Comparison of ENCODE assay signal across 1 cellular context in the genomic region with DNA sequence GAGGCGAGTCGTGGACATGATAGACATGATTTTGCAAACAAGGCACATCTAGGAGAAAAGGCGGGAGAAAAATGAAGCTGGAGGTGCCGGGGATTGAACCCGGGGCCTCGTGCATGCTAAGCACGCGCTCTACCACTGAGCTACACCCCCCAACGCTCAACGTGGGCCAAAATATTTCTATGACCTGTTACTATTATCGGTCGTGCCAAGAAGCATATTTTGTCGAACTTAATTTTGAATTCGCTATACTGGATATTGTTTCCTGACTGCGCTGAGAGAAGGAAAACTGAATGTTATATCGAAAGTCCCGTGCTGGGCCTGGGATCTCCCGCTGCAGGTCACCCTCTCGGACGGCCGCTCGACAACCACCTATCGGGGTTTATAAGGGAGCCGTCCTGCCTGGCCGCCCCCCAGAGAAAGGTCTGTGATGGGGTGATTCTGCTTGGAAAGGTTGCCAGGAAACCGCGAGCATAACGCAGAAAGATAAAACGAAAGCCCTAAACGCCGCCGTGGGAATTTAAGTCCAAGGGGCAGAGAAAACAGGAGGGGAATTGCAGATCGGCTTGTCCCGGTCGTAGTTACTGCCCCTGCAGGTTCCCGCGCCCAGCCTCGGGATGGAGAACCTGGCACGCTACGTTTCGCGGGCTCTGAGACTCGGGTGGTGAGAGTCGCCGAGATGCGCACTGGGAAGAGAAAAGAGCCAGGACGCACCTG.
TF ChIP-seq lines count a peak whose summit lies in the region.

No MANE protein-coding gene starts in this region.

TF ChIP-seq in HEK293, 187 proteins besides CTCF, POLR2A, EP300 and RAD21 (continued from another document and continues in another):
- TF ChIP-seq TSHZ1 (tag by site-specific recombination; IDR thresholded peaks at IDR 0.05; ENCODE audit: borderline replicate concordance) (0 out of 2 replicates have a peak, but pooled peaks have one; percentile 12), ZNF707 (tag by site-specific recombination; IDR thresholded peaks at IDR 0.05) (no peak), ZBTB20 (tag by site-specific recombination; IDR thresholded peaks at IDR 0.05) (peak; percentile 64), KLF8 (tag by site-specific recombination; IDR thresholded peaks at IDR 0.05) (peak; percentile 73), PRDM10 (tag by site-specific recombination; IDR thresholded peaks at IDR 0.05) (peak; percentile 85), ZSCAN23 (tag by site-specific recombination; IDR thresholded peaks at IDR 0.05) (0 out of 2 replicates have a peak, but pooled peaks have one; percentile 7), ZBTB44 (tag by site-specific recombination; IDR thresholded peaks at IDR 0.05) (peak; percentile 79), YY2 (tag by site-specific recombination; IDR thresholded peaks at IDR 0.05) (0 out of 2 replicates have a peak, but pooled peaks have one; percentile 44), ZNF555 (tag by site-specific recombination; conservative IDR thresholded peaks at IDR 0.05) (no peak), ZNF623 (tag by site-specific recombination; IDR thresholded peaks at IDR 0.05) (peak; percentile 31; the same call in 1 of the 2 replicates), ZNF600 (tag by site-specific recombination; IDR thresholded peaks at IDR 0.05) (peak; percentile 59), ZNF580 (tag by site-specific recombination; IDR thresholded peaks at IDR 0.05) (peak; percentile 76), PATZ1 (tag by site-specific recombination; IDR thresholded peaks at IDR 0.05) (peak; percentile 68; the same call in 1 of the 2 replicates), ZNF433 (tag by site-specific recombination; IDR thresholded peaks at IDR 0.05; ENCODE audit: low read depth) (no peak), ZNF311 (tag by site-specific recombination; IDR thresholded peaks at IDR 0.05; ENCODE audit: borderline replicate concordance) (no peak), ZNF664 (tag by site-specific recombination; IDR thresholded peaks at IDR 0.05) (no peak), KLF7 (tag by site-specific recombination; IDR thresholded peaks at IDR 0.05; ENCODE audit: borderline replicate concordance) (no peak), GLIS1 (tag by site-specific recombination; IDR thresholded peaks at IDR 0.05) (no peak; the same call in none of the 2 replicates), SCRT1 (tag by site-specific recombination; IDR thresholded peaks at IDR 0.05; ENCODE audit: borderline replicate concordance) (no peak), MZF1 (tag by site-specific recombination; IDR thresholded peaks at IDR 0.05; ENCODE audit: borderline replicate concordance) (no peak), GLI4 (tag by site-specific recombination; IDR thresholded peaks at IDR 0.05) (peak; percentile 69; the same call in 1 of the 2 replicates), ZNF629 (tag by site-specific recombination; IDR thresholded peaks at IDR 0.05) (peak; percentile 63), ZNF335 (tag by site-specific recombination; conservative IDR thresholded peaks at IDR 0.05) (peak; percentile 91), GFI1B (tag by site-specific recombination; IDR thresholded peaks at IDR 0.05) (0 out of 2 replicates have a peak, but pooled peaks have one; percentile 15), ZNF558 (tag by site-specific recombination; IDR thresholded peaks at IDR 0.05) (peak; percentile 72; the same call in 1 of the 2 replicates), WT1 (tag by site-specific recombination; IDR thresholded peaks at IDR 0.05) (no peak; the same call in 1 of the 2 replicates), ZNF175 (tag by site-specific recombination; IDR thresholded peaks at IDR 0.05) (no peak), ZFP37 (tag by site-specific recombination; IDR thresholded peaks at IDR 0.05) (peak; percentile 22; the same call in 1 of the 2 replicates), ZBTB8A (tag by site-specific recombination; IDR thresholded peaks at IDR 0.05) (peak; percentile 43), ZNF449 (tag by site-specific recombination; IDR thresholded peaks at IDR 0.05) (peak; percentile 42; the same call in 1 of the 2 replicates), ZBTB17 (tag by site-specific recombination; IDR thresholded peaks at IDR 0.05) (peak; percentile 82), ZNF571 (tag by site-specific recombination; IDR thresholded peaks at IDR 0.05) (no peak), KLF9 (tag by site-specific recombination; IDR thresholded peaks at IDR 0.05; ENCODE audit: low read depth) (peak; percentile 60; the same call in 1 of the 2 replicates), ZNF2 (tag by site-specific recombination; IDR thresholded peaks at IDR 0.05) (peak; percentile 89), ZNF184 (tag by site-specific recombination; IDR thresholded peaks at IDR 0.05) (0 out of 2 replicates have a peak, but pooled peaks have one; percentile 50), ZNF843 (tag by site-specific recombination; IDR thresholded peaks at IDR 0.05) (peak; percentile 29; the same call in 1 of the 2 replicates), SP3 (tag by site-specific recombination; IDR thresholded peaks at IDR 0.05) (peak; percentile 19; the same call in 1 of the 2 replicates), ZNF157 (tag by site-specific recombination; IDR thresholded peaks at IDR 0.05) (no peak)
- TF ChIP-seq, protein P1, sequence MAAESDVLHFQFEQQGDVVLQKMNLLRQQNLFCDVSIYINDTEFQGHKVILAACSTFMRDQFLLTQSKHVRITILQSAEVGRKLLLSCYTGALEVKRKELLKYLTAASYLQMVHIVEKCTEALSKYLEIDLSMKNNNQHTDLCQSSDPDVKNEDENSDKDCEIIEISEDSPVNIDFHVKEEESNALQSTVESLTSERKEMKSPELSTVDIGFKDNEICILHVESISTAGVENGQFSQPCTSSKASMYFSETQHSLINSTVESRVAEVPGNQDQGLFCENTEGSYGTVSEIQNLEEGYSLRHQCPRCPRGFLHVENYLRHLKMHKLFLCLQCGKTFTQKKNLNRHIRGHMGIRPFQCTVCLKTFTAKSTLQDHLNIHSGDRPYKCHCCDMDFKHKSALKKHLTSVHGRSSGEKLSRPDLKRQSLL (tag by site-specific recombination; IDR thresholded peaks at IDR 0.05) = 0 out of 2 replicates have a peak, but pooled peaks have one; percentile 44
- TF ChIP-seq, protein P2, sequence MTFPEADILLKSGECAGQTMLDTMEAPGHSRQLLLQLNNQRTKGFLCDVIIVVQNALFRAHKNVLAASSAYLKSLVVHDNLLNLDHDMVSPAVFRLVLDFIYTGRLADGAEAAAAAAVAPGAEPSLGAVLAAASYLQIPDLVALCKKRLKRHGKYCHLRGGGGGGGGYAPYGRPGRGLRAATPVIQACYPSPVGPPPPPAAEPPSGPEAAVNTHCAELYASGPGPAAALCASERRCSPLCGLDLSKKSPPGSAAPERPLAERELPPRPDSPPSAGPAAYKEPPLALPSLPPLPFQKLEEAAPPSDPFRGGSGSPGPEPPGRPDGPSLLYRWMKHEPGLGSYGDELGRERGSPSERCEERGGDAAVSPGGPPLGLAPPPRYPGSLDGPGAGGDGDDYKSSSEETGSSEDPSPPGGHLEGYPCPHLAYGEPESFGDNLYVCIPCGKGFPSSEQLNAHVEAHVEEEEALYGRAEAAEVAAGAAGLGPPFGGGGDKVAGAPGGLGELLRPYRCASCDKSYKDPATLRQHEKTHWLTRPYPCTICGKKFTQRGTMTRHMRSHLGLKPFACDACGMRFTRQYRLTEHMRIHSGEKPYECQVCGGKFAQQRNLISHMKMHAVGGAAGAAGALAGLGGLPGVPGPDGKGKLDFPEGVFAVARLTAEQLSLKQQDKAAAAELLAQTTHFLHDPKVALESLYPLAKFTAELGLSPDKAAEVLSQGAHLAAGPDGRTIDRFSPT (tag by site-specific recombination; IDR thresholded peaks at IDR 0.05) = no peak
- TF ChIP-seq, protein P3, sequence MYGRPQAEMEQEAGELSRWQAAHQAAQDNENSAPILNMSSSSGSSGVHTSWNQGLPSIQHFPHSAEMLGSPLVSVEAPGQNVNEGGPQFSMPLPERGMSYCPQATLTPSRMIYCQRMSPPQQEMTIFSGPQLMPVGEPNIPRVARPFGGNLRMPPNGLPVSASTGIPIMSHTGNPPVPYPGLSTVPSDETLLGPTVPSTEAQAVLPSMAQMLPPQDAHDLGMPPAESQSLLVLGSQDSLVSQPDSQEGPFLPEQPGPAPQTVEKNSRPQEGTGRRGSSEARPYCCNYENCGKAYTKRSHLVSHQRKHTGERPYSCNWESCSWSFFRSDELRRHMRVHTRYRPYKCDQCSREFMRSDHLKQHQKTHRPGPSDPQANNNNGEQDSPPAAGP (tag by site-specific recombination; IDR thresholded peaks at IDR 0.05) = peak; percentile 57; the same call in 1 of the 2 replicates
